ENCODE assay signal across 27 cellular contexts in genomic region chr1:110107867-110108469, GRCh38. TPM values are rescaled to one million over a fixed set of nuclear protein-coding genes. Genes with fewer than 3 reads are reported as not detected.
DNase-seq lines count a peak whose midpoint lies in the region; ATAC-seq lines count a peak whose summit lies in the region.
"Had no signal": no experiment of that assay in that cellular context is flagged by ENCODE, and none has a peak within 500 bp of the region (broad histone marks: within the 10 kb centered on the region; RNA-seq: fewer than 3 reads in every experiment).

No MANE protein-coding gene starts in this region.

- no peaks in the 10 kb centered on the region for H3K36me3 ChIP-seq in Karpas-422 (ENCODE audit: insufficient read depth, low read length)

- no peaks in the 10 kb centered on the region for H3K9me2 ChIP-seq in Karpas-422 (replicated peaks; ENCODE audit: insufficient read depth, low read length)

- no peak overlapping the region for H3K4me2 ChIP-seq in Karpas-422 (ENCODE audit: low read depth, low read length, poor library complexity, severe bottlenecking)
- H3K4me2 ChIP-seq: A549 had no signal

- no peak overlapping the region for H3K4me3 ChIP-seq in right cardiac atrium (ENCODE audit: low read length)
- H3K4me3 ChIP-seq in Karpas-422 (ENCODE audit: low read length), result no peak overlapping the region
- H3K4me3 ChIP-seq: A549 had no signal

- no peaks in the 10 kb centered on the region for H3K9me3 ChIP-seq in right cardiac atrium (ENCODE audit: control insufficient read depth, low read length)
- no peaks in the 10 kb centered on the region for H3K9me3 ChIP-seq in Karpas-422 (ENCODE audit: low read length)
- H3K9me3 ChIP-seq: A549 had no signal

- H4K20me1 ChIP-seq in Karpas-422 (ENCODE audit: insufficient read depth, low read depth, low read length), result no peaks in the 10 kb centered on the region

- H3K27me3 ChIP-seq in right cardiac atrium (ENCODE audit: control insufficient read depth, insufficient read depth) (no peaks in the 10 kb centered on the region), Karpas-422 (ENCODE audit: low read length) (no peaks in the 10 kb centered on the region)

- intact Hi-C loops in Right ventricle myocardium inferior (cut with DNase I), result no loop called here
- intact Hi-C loops in right cardiac atrium (cut with DNase I), result loop anchor here (5.0 to 10.0 kb wide), 2 partner anchors 53 to 56 kb away; no protein-coding TSS in a partner anchor
- intact Hi-C loops in posterior vena cava (cut with DNase I), result loop anchor here in 1 of 2 donors (2.0 kb wide), 1 partner anchor 55 kb away; no protein-coding TSS in a partner anchor

- no peaks in the 10 kb centered on the region for H3K79me2 ChIP-seq in Karpas-422 (ENCODE audit: low read length)

- H3K27ac ChIP-seq in right cardiac atrium (ENCODE audit: low read length) (no peak overlapping the region), Karpas-422 (ENCODE audit: low read length) (peak overlapping the region; percentile 80)
- H3K27ac ChIP-seq: A549 had no signal

- DNase-seq in Right ventricle myocardium inferior (ENCODE audit: missing footprints) (peak; percentile 62), right cardiac atrium (no peak), Karpas-422 (no peak), amniotic epithelial cell (ENCODE audit: low read depth) (peak; percentile 65), posterior vena cava (ENCODE audit: low spot score) (peak; percentile 45)
- DNase-seq: AML-193; C1 segment of cervical spinal cord; CD4-positive, alpha-beta memory T cell; COR-L47; DMS53; KG1; MM.1S; NCI-H1436 treated with DMSO at 0.1 percent for 48 hours; NCI-H2029; NCI-H446; NCI-H524 treated with DMSO at 0.1 percent for 48 hours; RPMI8226; SHP77 treated with DMSO at 0.1 percent for 48 hours; SW 1271; T-helper 17 cell had no signal

- peak overlapping the region; percentile 62 for H3K9ac ChIP-seq in Karpas-422 (ENCODE audit: low read length)

- ATAC-seq in Right ventricle myocardium inferior (no peak), right cardiac atrium (no peak), GM21737 (IDR thresholded peaks at IDR 0.05; ENCODE audit: unreplicated experiment) (no peak), GM18858 (IDR thresholded peaks at IDR 0.05; ENCODE audit: unreplicated experiment) (no peak)
- ATAC-seq: A549, T-helper 17 cell had no signal

- no peak overlapping the region for H2AFZ ChIP-seq in Karpas-422 (ENCODE audit: low read length)

- 53% methylated on average over 7 of the region's 7 CpGs for WGBS in right cardiac atrium

- H3K4me1 ChIP-seq in right cardiac atrium (ENCODE audit: control insufficient read depth, insufficient read depth, low read length) (no peaks in the 10 kb centered on the region), Karpas-422 (ENCODE audit: low read length) (peaks cover 90% of the 10 kb centered on the region)
- H3K4me1 ChIP-seq: A549 had no signal

RNA-seq across cellular contexts. Expression of gene UBL4B, which starts 4.3 kb away (rescaled TPM):
- total RNA-seq in Right ventricle myocardium inferior (not detected), right cardiac atrium (not detected), posterior vena cava (under 1 TPM in 1 of 2 donors, not detected in 1; 0.19 TPM)
- not detected for polyA plus RNA-seq in right cardiac atrium
- 0.19 and 0.47 TPM in 2 replicates for total RNA-seq in Karpas-422 (2014; rRNA removed; shearing (Covaris generic); ENCODE audit: low replicate concordance)
- total RNA-seq: CD4-positive, alpha-beta memory T cell; Daoy; G401; H1; HT1080; T-helper 17 cell had no signal
- polyA plus RNA-seq: A549; CD4-positive, alpha-beta memory T cell had no signal

RNA-seq across cellular contexts. Expression of gene ALX3, which starts 37.5 kb away (rescaled TPM):
- total RNA-seq in Right ventricle myocardium inferior (not detected), right cardiac atrium (not detected), posterior vena cava (not detected)
- polyA plus RNA-seq in right cardiac atrium, result 0.07 TPM
- not detected in 2 replicates for total RNA-seq in Karpas-422 (2014; rRNA removed; shearing (Covaris generic); ENCODE audit: low replicate concordance)
- total RNA-seq: CD4-positive, alpha-beta memory T cell; Daoy; G401; H1; HT1080; T-helper 17 cell had no signal
- polyA plus RNA-seq: A549; CD4-positive, alpha-beta memory T cell had no signal

RNA-seq across cellular contexts. Expression of gene SLC6A17, which starts 42.3 kb away (rescaled TPM):
- total RNA-seq in Right ventricle myocardium inferior, result not detected
- total RNA-seq in right cardiac atrium, result under 1 TPM in 1 of 4 donors, not detected in 3; 0.06 TPM
- 0.02 TPM for polyA plus RNA-seq in right cardiac atrium
- not detected in 2 replicates for total RNA-seq in Karpas-422 (2014; rRNA removed; shearing (Covaris generic); ENCODE audit: low replicate concordance)
- total RNA-seq in posterior vena cava, result 1 to 10 TPM in 1 of 2 donors, under 1 TPM in 1; 0.51 to 1.8 TPM
- total RNA-seq: CD4-positive, alpha-beta memory T cell; HT1080; T-helper 17 cell had no signal
- polyA plus RNA-seq: CD4-positive, alpha-beta memory T cell had no signal

Comparison
In these comparisons a context has a peak if more than half of its experiments do, and no peak if none do; other contexts are left out.
1. DNase-seq: peak in Right ventricle myocardium inferior (single experiment), amniotic epithelial cell (single experiment) and posterior vena cava (single experiment); none in right cardiac atrium (0 of 3) and Karpas-422 (single experiment).